Comparison of ENCODE assay signal across 2 cellular contexts in genomic region chr17:9802294-9802693, GRCh38.
TF ChIP-seq lines count a peak whose summit lies in the region.

No MANE protein-coding gene starts in this region.

TF ChIP-seq in HCT116, 20 proteins besides CTCF, POLR2A, EP300 and RAD21 (continued from another document):
- TF ChIP-seq TCF7L2 (IDR thresholded peaks at IDR 0.05; ENCODE audit: borderline replicate concordance, extremely low read depth, insufficient read depth, insufficient read length): no peak
- no peak for TF ChIP-seq EZH2phosphoT487 (IDR thresholded peaks at IDR 0.05; ENCODE audit: borderline replicate concordance)
- TF ChIP-seq SIN3A (IDR thresholded peaks at IDR 0.05; ENCODE audit: low read depth): no peak
- no peak for TF ChIP-seq EZH2 (IDR thresholded peaks at IDR 0.05)
- no peak for TF ChIP-seq ZBTB33 (IDR thresholded peaks at IDR 0.05; ENCODE audit: extremely low read depth, insufficient replicate concordance, low read length)
- peak; percentile 66 for TF ChIP-seq CBX3 (IDR thresholded peaks at IDR 0.05; ENCODE audit: low read depth)
- TF ChIP-seq YY1 (IDR thresholded peaks at IDR 0.05; ENCODE audit: extremely low read depth, insufficient replicate concordance, low read depth, low read length): peak; percentile 19
- no peak for TF ChIP-seq EGR1 (IDR thresholded peaks at IDR 0.05; ENCODE audit: low read depth)
- no peak for TF ChIP-seq ZFX (IDR thresholded peaks at IDR 0.05)
- TF ChIP-seq ATF3 (IDR thresholded peaks at IDR 0.05): no peak
- 0 out of 2 replicates have a peak, but pooled peaks have one; percentile 23 for TF ChIP-seq SP1 (IDR thresholded peaks at IDR 0.05; ENCODE audit: low read depth)
- no peak for TF ChIP-seq REST (IDR thresholded peaks at IDR 0.05; ENCODE audit: low read depth)
TF ChIP-seq in HCT116: peak in this region for 6.

TF ChIP-seq in WTC11, 78 proteins besides CTCF, POLR2A, EP300 and RAD21 (continued from another document):
- no peak for TF ChIP-seq AFF4 (CRISPR knock-in tag; IDR thresholded peaks at IDR 0.05; ENCODE audit: borderline replicate concordance)
- TF ChIP-seq SMAD4 (CRISPR knock-in tag; IDR thresholded peaks at IDR 0.05): no peak
- no peak for TF ChIP-seq ZNF396 (CRISPR knock-in tag; IDR thresholded peaks at IDR 0.05; ENCODE audit: borderline replicate concordance)
- TF ChIP-seq JUN (CRISPR knock-in tag; IDR thresholded peaks at IDR 0.05): no peak
- no peak for TF ChIP-seq NFYB (CRISPR knock-in tag; conservative IDR thresholded peaks at IDR 0.05; ENCODE audit: low read depth)
- TF ChIP-seq KAT7 (CRISPR knock-in tag; IDR thresholded peaks at IDR 0.05; ENCODE audit: borderline replicate concordance): no peak
- no peak for TF ChIP-seq ZNF512 (CRISPR knock-in tag; IDR thresholded peaks at IDR 0.05; ENCODE audit: borderline replicate concordance)
- no peak for TF ChIP-seq PRDM15 (CRISPR knock-in tag; IDR thresholded peaks at IDR 0.05)
- no peak for TF ChIP-seq TEAD1 (CRISPR knock-in tag; IDR thresholded peaks at IDR 0.05)
- no peak for TF ChIP-seq PRRX2 (CRISPR knock-in tag; IDR thresholded peaks at IDR 0.05)
- no peak for TF ChIP-seq FOXP4 (CRISPR knock-in tag; IDR thresholded peaks at IDR 0.05)
